In genomic region chr6:155188707-155189496, GRCh38 we compare ENCODE assay signal across 7 cellular contexts.
DNase-seq lines count a peak whose midpoint lies in the region; ATAC-seq and TF ChIP-seq lines count a peak whose summit lies in the region.

No MANE protein-coding gene starts in this region.

- H3K9me3 ChIP-seq in gastrocnemius medialis: no peaks in the 10 kb centered on the region

- in situ Hi-C loops in SK-MEL-5 (cut with HindIII; ENCODE audit: low pct_unique_long_range_greater_than_20kb, low sequenced_read_pairs) (no loop called here), gastrocnemius medialis (cut with MboI; ENCODE audit: low sequenced_read_pairs in 4 of 4) (no loop called here)

- peak overlapping the region; percentile 30 for H3K4me3 ChIP-seq in GM12865 (ENCODE audit: low read depth, low read length)
- H3K4me3 ChIP-seq in gastrocnemius medialis: peak overlapping the region; percentile 4 to 26 (median 12)

- intact Hi-C loops in gastrocnemius medialis (cut with DNase I; ENCODE audit: low total_unique reads): no loop called here

- no peak for TF ChIP-seq CTCF in GM12865 (IDR thresholded peaks at IDR 0.05; ENCODE audit: insufficient read depth, low read depth, low read length, missing control alignments)
- TF ChIP-seq CTCF in gastrocnemius medialis (IDR thresholded peaks at IDR 0.05 in 4 of 5, conservative IDR thresholded peaks at IDR 0.05 in 1 of 5): no peak

- H3K27me3 ChIP-seq in gastrocnemius medialis: no peaks in the 10 kb centered on the region

- peaks cover 11 to 14% of the 10 kb centered on the region in 2 donors for H3K4me1 ChIP-seq in gastrocnemius medialis

- DNase-seq in GM12865 (ENCODE audit: low read depth) (no peak), SK-MEL-5 (ENCODE audit: low read depth, low spot score) (peak; percentile 96), fibroblast of gingiva (ENCODE audit: low read depth) (peak; percentile 97), gastrocnemius medialis (no peak), NAMALWA (ENCODE audit: low spot score) (no peak), NCI-H2196 treated with DMSO at 0.1 percent for 48 hours (lab: John Stamatoyannopoulos, UW; ENCODE audit: unreplicated experiment) (no peak)

- H3K36me3 ChIP-seq in gastrocnemius medialis: no peaks in the 10 kb centered on the region

- peak overlapping the region; percentile 33 to 72 (median 44) for H3K27ac ChIP-seq in gastrocnemius medialis

- no peak for TF ChIP-seq POLR2A in gastrocnemius medialis (IDR thresholded peaks at IDR 0.05)

- ATAC-seq in gastrocnemius medialis (peak in 1 of 2 donors; percentile 39), HG03521 (IDR thresholded peaks at IDR 0.05; ENCODE audit: unreplicated experiment) (no peak)

Comparison
In these comparisons a context has a peak if more than half of its experiments do, and no peak if none do; other contexts are left out.
1. DNase-seq: peak in SK-MEL-5 (single experiment) and fibroblast of gingiva (single experiment); none in GM12865 (single experiment), gastrocnemius medialis (0 of 2), NAMALWA (single experiment) and NCI-H2196 treated with DMSO at 0.1 percent for 48 hours (single experiment).